In the genomic region with DNA sequence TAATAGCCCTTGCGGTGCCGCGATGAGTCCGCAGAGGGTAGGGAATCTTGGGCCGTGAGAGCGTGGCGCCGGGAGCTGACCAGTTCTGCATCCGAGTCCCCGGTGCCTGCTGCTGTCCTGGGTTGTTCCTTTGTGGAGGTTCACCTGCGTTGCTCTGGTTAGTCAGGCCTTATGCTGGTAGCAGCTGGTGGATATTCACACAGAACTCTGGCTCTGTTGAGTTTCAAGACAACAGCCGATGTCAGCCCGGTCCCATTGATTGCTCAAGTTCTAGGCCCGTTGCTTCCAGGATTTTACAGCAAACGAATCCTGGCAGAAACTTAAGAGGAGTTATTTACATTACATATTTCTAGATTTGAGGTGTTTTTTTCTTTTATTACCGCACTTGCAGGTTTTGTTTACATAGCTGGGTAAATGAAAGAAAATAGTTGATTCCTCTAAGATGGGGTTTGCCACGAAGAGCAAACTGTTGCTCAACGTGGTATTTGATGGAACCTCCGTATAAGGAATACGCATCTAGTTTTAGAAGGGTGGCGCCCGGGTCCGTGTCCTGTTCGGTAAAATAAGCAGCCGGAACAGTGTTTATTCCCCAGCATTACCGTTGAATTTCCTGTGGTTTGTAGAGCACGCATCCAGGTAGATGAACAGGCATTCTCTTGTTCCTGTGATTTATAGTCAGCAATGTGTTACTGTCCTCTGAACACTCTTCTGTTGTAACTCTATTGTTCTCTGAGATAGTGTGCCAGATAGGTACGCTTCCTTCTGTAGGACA, we compare ENCODE assay signal across 11 cellular contexts. TPM values are rescaled to one million over a fixed set of nuclear protein-coding genes. Genes with fewer than 3 reads are reported as not detected.
DNase-seq lines count a peak whose midpoint lies in the region; ATAC-seq, FAIRE-seq and TF ChIP-seq lines count a peak whose summit lies in the region.
"Had no signal": no experiment of that assay in that cellular context is flagged by ENCODE, and none has a peak within 500 bp of the region (broad histone marks: within the 10 kb centered on the region; RNA-seq: fewer than 3 reads in every experiment).

No MANE protein-coding gene starts in this region.

- CTCF ChIA-PET in HepG2 (lab: Yijun Ruan, JAX; ENCODE audit: low intra/inter-chr PET ratio, low total read pairs), result no interaction called here

- peaks cover 0 to 3% of the 10 kb centered on the region in 2 donors for H3K36me3 Mint-ChIP-seq in CD14-positive monocyte

- TF ChIP-seq RAD21 in HepG2 (CRISPR knock-in tag; IDR thresholded peaks at IDR 0.05), result no peak

- H3K27me3 Mint-ChIP-seq in CD14-positive monocyte (ENCODE audit: low read depth in 3 of 3), result peaks cover 22 to 37% (median 31%) of the 10 kb centered on the region in 3 donors

- peak overlapping the region in 2 of 7 donors; percentile 17 to 25 for H3K27ac Mint-ChIP-seq in CD14-positive monocyte

- peaks cover 49% of the 10 kb centered on the region for H3K4me1 ChIP-seq in body of pancreas
- H3K4me1 ChIP-seq in HepG2 (ENCODE audit: insufficient read depth, low read length), result peaks cover 27% of the 10 kb centered on the region
- no peaks in the 10 kb centered on the region for H3K4me1 ChIP-seq in kidney (ENCODE audit: control insufficient read depth in 1 of 2, insufficient read depth in 1 of 2, low read depth in 1 of 2, low read length in 2 of 2)
- no peaks in the 10 kb centered on the region for H3K4me1 ChIP-seq in vagina

- H4K20me1 ChIP-seq in HepG2 (ENCODE audit: insufficient read depth, low read length), result no peaks in the 10 kb centered on the region

- H3K4me3 ChIP-seq in H7 (ENCODE audit: insufficient read depth, low read depth, low read length) (peak overlapping the region; percentile 76), body of pancreas (peak overlapping the region; percentile 50 to 73), HepG2 (replicated peaks in 1 of 3; ENCODE audit: insufficient read depth in 1 of 3, low read depth in 2 of 3, low read length in 3 of 3) (no peak overlapping the region), kidney (ENCODE audit: low read length in 2 of 2) (peak overlapping the region in 1 of 2 donors; percentile 48), vagina (no peak overlapping the region)

- DNase-seq in CD14-positive monocyte (ENCODE audit: low spot score) (no peak), H7 (peak; percentile 51), body of pancreas (peak; percentile 73 to 83 (median 79)), HepG2 (ENCODE audit: low spot score) (no peak), kidney (no peak), vagina (ENCODE audit: extremely low spot score in 2 of 2) (no peak)
- DNase-seq: effector CD4-positive, alpha-beta T cell had no signal

- no peak overlapping the region for H3K9ac ChIP-seq in HepG2 (ENCODE audit: insufficient read depth, low read depth, low read length)
- H3K9ac ChIP-seq in kidney (ENCODE audit: low read length in 2 of 2), result peak overlapping the region in 1 of 2 donors; percentile 34

- no peak overlapping the region for H2AFZ ChIP-seq in HepG2 (ENCODE audit: low read length)

- H3K4me1 Mint-ChIP-seq in CD14-positive monocyte, result peaks cover 29% of the 10 kb centered on the region

- no peaks in the 10 kb centered on the region for H3K79me2 ChIP-seq in HepG2 (ENCODE audit: insufficient read depth, low read length)

- TF ChIP-seq POLR2A in body of pancreas (IDR thresholded peaks at IDR 0.05), result peak; percentile 74 to 93 (median 91)
- TF ChIP-seq POLR2A in HepG2 (IDR thresholded peaks at IDR 0.05; ENCODE audit: insufficient read depth in 1 of 2, low read depth in 2 of 2, low read length in 2 of 2), result no peak
- TF ChIP-seq POLR2A in vagina (IDR thresholded peaks at IDR 0.05), result no peak

- TF ChIP-seq EP300 in HepG2 (IDR thresholded peaks at IDR 0.05; ENCODE audit: low read depth in 2 of 2, low read length in 2 of 2) (no peak), HepG2 (CRISPR knock-in tag; IDR thresholded peaks at IDR 0.05; ENCODE audit: borderline replicate concordance) (no peak)

- peak; percentile 63 for ATAC-seq in body of pancreas
- no peak for ATAC-seq in HepG2
- ATAC-seq in GM21529 (IDR thresholded peaks at IDR 0.05; ENCODE audit: unreplicated experiment), result no peak
- ATAC-seq in HG02798 (IDR thresholded peaks at IDR 0.05; ENCODE audit: poor library complexity, unreplicated experiment), result no peak
- ATAC-seq: activated CD4-positive, CD25-positive, alpha-beta regulatory T cell treated with anti-CD3 and anti-CD28 coated beads, Interleukin-2, amount 50 U/mL, for 24 hours had no signal

- WGBS in body of pancreas, 2 donors, result 6 to 10% methylated on average over 28 of the region's 28 CpGs
- 53% methylated on average over 25 of the region's 28 CpGs for WGBS in HepG2 (ENCODE audit: low lambda C conversion rate)

- no peaks in the 10 kb centered on the region for H3K9me3 ChIP-seq in body of pancreas
- H3K9me3 ChIP-seq in HepG2 (ENCODE audit: low read length), result no peaks in the 10 kb centered on the region
- no peaks in the 10 kb centered on the region for H3K9me3 ChIP-seq in kidney (ENCODE audit: control insufficient read depth in 1 of 2, low read length in 2 of 2)
- no peaks in the 10 kb centered on the region for H3K9me3 ChIP-seq in vagina

- intact Hi-C loops in CD14-positive monocyte (cut with micrococcal nuclease), result no loop called here
- intact Hi-C loops in body of pancreas (cut with DNase I), result loop anchor here (10.0 kb wide), 1 partner anchor 59 kb away; no protein-coding TSS in a partner anchor
- intact Hi-C loops in HepG2 (cut with micrococcal nuclease; ENCODE audit: unreplicated experiment), result no loop called here
- intact Hi-C loops in kidney (cut with DNase I), result no loop called here
- intact Hi-C loops in vagina (cut with DNase I), result no loop called here

- TF ChIP-seq CTCF in CD14-positive monocyte (IDR thresholded peaks at IDR 0.05) (no peak), body of pancreas (IDR thresholded peaks at IDR 0.05) (peak in 1 of 7 experiments; percentile 11), HepG2 (CRISPR knock-in tag; IDR thresholded peaks at IDR 0.05) (no peak), kidney (IDR thresholded peaks at IDR 0.05; ENCODE audit: borderline replicate concordance, extremely low read depth, insufficient read depth) (no peak), vagina (IDR thresholded peaks at IDR 0.05) (no peak)

- FAIRE-seq in HepG2 (lab: Jason Lieb, UNC) (no peak), kidney (lab: Jason Lieb, UNC) (no peak)

- H3K27ac ChIP-seq in body of pancreas (peak overlapping the region; percentile 91 to 94 (median 93)), HepG2 (ENCODE audit: extremely low read length, insufficient read depth, low read length) (no peak overlapping the region), kidney (ENCODE audit: low read depth in 2 of 2, low read length in 2 of 2) (peak overlapping the region in 1 of 2 donors; percentile 34), vagina (no peak overlapping the region)

- in situ Hi-C loops in HepG2 (cut with HindIII; ENCODE audit: extremely low pct_ligation_motif_present, low pct_unique_long_range_greater_than_20kb), result no loop called here

- H3K4me2 ChIP-seq in HepG2 (ENCODE audit: low read depth, low read length), result no peak overlapping the region

- H3K9me3 Mint-ChIP-seq in CD14-positive monocyte, result peaks cover 0 to 6% (median 1%) of the 10 kb centered on the region in 7 donors

- BruUV-seq in HepG2 (replicated peaks; lab: Mats Ljungman, UMichigan), result no TSS peak

- H3K36me3 ChIP-seq in H7 (replicated peaks; ENCODE audit: control insufficient read depth, insufficient read depth, low read length), result no peaks in the 10 kb centered on the region
- H3K36me3 ChIP-seq in body of pancreas (replicated peaks in 1 of 2; ENCODE audit: insufficient read depth in 1 of 2, low read depth in 2 of 2), result no peaks in the 10 kb centered on the region
- H3K36me3 ChIP-seq in HepG2 (replicated peaks in 1 of 2; ENCODE audit: control insufficient read depth in 1 of 2, insufficient read depth in 2 of 2, low read length in 2 of 2), result no peaks in the 10 kb centered on the region
- H3K36me3 ChIP-seq in kidney (ENCODE audit: control insufficient read depth in 1 of 2, insufficient read depth in 2 of 2, low read length in 2 of 2), result no peaks in the 10 kb centered on the region
- no peaks in the 10 kb centered on the region for H3K36me3 ChIP-seq in vagina

- peak overlapping the region; percentile 78 to 96 for H3K4me3 Mint-ChIP-seq in CD14-positive monocyte

- peaks cover 18% of the 10 kb centered on the region; the same call in 1 of the 2 replicates for H3K27me3 ChIP-seq in H7 (ENCODE audit: control insufficient read depth, insufficient read depth, low read length)
- no peaks in the 10 kb centered on the region for H3K27me3 ChIP-seq in body of pancreas
- H3K27me3 ChIP-seq in HepG2 (ENCODE audit: control insufficient read depth in 1 of 2, insufficient read depth in 2 of 2, low read length in 2 of 2), result peaks cover 2 to 39% of the 10 kb centered on the region in 2 experiments; a peak in 4 of 5 replicates
- H3K27me3 ChIP-seq in vagina, result peaks cover 8% of the 10 kb centered on the region

- POLR2A ChIA-PET in HepG2 (lab: Yijun Ruan, JAX), result no interaction called here

RNA-seq across cellular contexts. Expression of gene CLDN10, which starts 1.3 kb away (rescaled TPM):
- polyA plus RNA-seq in CD14-positive monocyte (under 1 TPM in 1 of 2 donors, not detected in 1; 0.35 TPM), HepG2 (2011; rRNA removed) (not detected in 2 replicates), kidney (ENCODE audit: insufficient read depth, low read depth, low replicate concordance) (174 TPM)
- 17.8 and 21.9 TPM in 2 replicates for total RNA-seq in H7 (2014; rRNA removed; shearing (Covaris generic))
- total RNA-seq in body of pancreas (100 to 1,000 TPM in 1 of 2 donors, 10 to 100 TPM in 1; 72.8 to 228 TPM), HepG2 (2016; rRNA removed; fragmentation: Illumina TruSeq; extraction: Trizol) (not detected in 2 replicates), kidney (144 TPM), vagina (not detected)
- not detected in 2 replicates for total RNA-seq in HepG2 (2016; cell fraction: cytosol; rRNA removed; fragmentation: Illumina TruSeq; extraction: Trizol; ENCODE audit: low read depth)
- total RNA-seq in HepG2 (2016; cell fraction: insoluble cytoplasmic fraction; rRNA removed; fragmentation: Illumina TruSeq; extraction: Trizol), result not detected in 2 replicates
- not detected in 2 replicates for total RNA-seq in HepG2 (2016; cell fraction: membrane; rRNA removed; fragmentation: Illumina TruSeq; extraction: Trizol)
- not detected in 2 replicates for total RNA-seq in HepG2 (2016; cell fraction: nucleus; rRNA removed; fragmentation: Illumina TruSeq; extraction: Trizol)
- not detected in 2 replicates for polyA plus RNA-seq in HepG2 (2011; cell fraction: cytosol; rRNA removed)
- not detected in 2 replicates for polyA plus RNA-seq in HepG2 (2011; cell fraction: nucleus; rRNA removed)
- not detected in 2 replicates for polyA plus RNA-seq in HepG2 (2012)
- polyA plus RNA-seq in HepG2 (2016; cell fraction: cytosol; fragmentation: Illumina TruSeq; extraction: Trizol; ENCODE audit: low read depth), result not detected in 2 replicates
- not detected in 2 replicates for polyA plus RNA-seq in HepG2 (2016; cell fraction: insoluble cytoplasmic fraction; fragmentation: Illumina TruSeq; extraction: Trizol; ENCODE audit: low read depth)
- not detected in 2 replicates for polyA plus RNA-seq in HepG2 (2016; cell fraction: membrane; fragmentation: Illumina TruSeq; extraction: Trizol; ENCODE audit: low read depth)
- not detected in 2 replicates for polyA plus RNA-seq in HepG2 (2016; cell fraction: nucleus; fragmentation: Illumina TruSeq; extraction: Trizol; ENCODE audit: insufficient read depth, low read depth)
- not detected in 2 replicates for polyA minus RNA-seq in HepG2 (2011; rRNA and poly(A)+ RNA removed; ENCODE audit: low replicate concordance)
- not detected in 2 replicates for polyA minus RNA-seq in HepG2 (2011; cell fraction: cytosol; rRNA and poly(A)+ RNA removed)
- not detected in 2 replicates for polyA minus RNA-seq in HepG2 (2011; cell fraction: nucleus; rRNA and poly(A)+ RNA removed)
- total RNA-seq: Daoy had no signal

Comparison
In these comparisons a context has a peak if more than half of its experiments do, and no peak if none do; other contexts are left out.
1. DNase-seq: peak in H7 (single experiment) and body of pancreas (4 of 4); none in CD14-positive monocyte (single experiment), HepG2 (single experiment), kidney (single experiment) and vagina (0 of 2).
2. H3K4me3 ChIP-seq: peak in H7 (single experiment) and body of pancreas (2 of 2); none in HepG2 (0 of 3) and vagina (0 of 2).
3. H3K27ac ChIP-seq: peak in body of pancreas (4 of 4); none in HepG2 (single experiment) and vagina (single experiment).
4. POLR2A ChIP-seq: peak in body of pancreas (3 of 3); none in HepG2 (0 of 2) and vagina (0 of 2).
5. RNA of gene CLDN10, which starts 1.3 kb away (total RNA-seq): 72.8 to 228 TPM in body of pancreas, 144 TPM in kidney (single experiment) and 17.8 to 21.9 TPM in H7; not detected in vagina (single experiment) and not detected in HepG2; every median in the first group is over 10 times any median in the second.